ENCODE assay signal across 8 cellular contexts in genomic region chr9:21993893-21994525, GRCh38. TPM values are rescaled to one million over a fixed set of nuclear protein-coding genes. Genes with fewer than 3 reads are reported as not detected.
A peak's percentile ranks its signal among the peaks of the same experiment; 100 is the strongest.
DNase-seq lines count a peak whose midpoint lies in the region; ATAC-seq lines count a peak whose summit lies in the region.

Gene CDKN2A (minus strand): TSS chr9:21994392.

- H3K4me3 ChIP-seq in NT2/D1 (ENCODE audit: insufficient read length, low read depth): peak within 1 kb of the TSS; percentile 68
- H3K4me3 ChIP-seq in rectal smooth muscle tissue (ENCODE audit: low read length): peak within 1 kb of the TSS; percentile 83

- intact Hi-C loops in Right ventricle myocardium superior (cut with DNase I): no loop called here

- no peaks in the 10 kb centered on the region for H3K9me3 ChIP-seq in NT2/D1 (ENCODE audit: insufficient read depth, low read length)

- no peaks in the 10 kb centered on the region for H3K36me3 ChIP-seq in NT2/D1 (ENCODE audit: insufficient read depth, insufficient read length, low read length)
- no peaks in the 10 kb centered on the region for H3K36me3 ChIP-seq in rectal smooth muscle tissue (ENCODE audit: control insufficient read depth, insufficient read depth, low read length)

- peak; percentile 36 for ATAC-seq in GM18868 (IDR thresholded peaks at IDR 0.05; ENCODE audit: unreplicated experiment)
- peak; percentile 20 for ATAC-seq in HG03066 (IDR thresholded peaks at IDR 0.05; ENCODE audit: low read depth, unreplicated experiment)
- peak; percentile 45 for ATAC-seq in Right ventricle myocardium superior (ENCODE audit: poor library complexity)

- H3K4me1 ChIP-seq in NT2/D1 (ENCODE audit: insufficient read depth, insufficient read length): peaks cover 3% of the 10 kb centered on the region
- no peaks in the 10 kb centered on the region for H3K4me1 ChIP-seq in rectal smooth muscle tissue (ENCODE audit: control insufficient read depth, insufficient read depth, low read length)

- DNase-seq in Ammon's horn (ENCODE audit: low spot score) (peak; percentile 41), NT2/D1 (ENCODE audit: low read depth, low spot score) (no peak), Right ventricle myocardium superior (peak; percentile 49), midbrain (lab: John Stamatoyannopoulos, UW) (no peak)
- DNase-seq in activated effector memory CD4-positive, alpha-beta T cell treated with Interleukin-2 at 50 U/mL for 16 hours: peak; percentile 43

- H3K27ac ChIP-seq in rectal smooth muscle tissue (ENCODE audit: low read depth, low read length): peak within 1 kb of the TSS; percentile 61

- H3K27me3 ChIP-seq in NT2/D1 (ENCODE audit: insufficient read depth, insufficient read length) (peaks cover 93% of the 10 kb centered on the region), rectal smooth muscle tissue (ENCODE audit: control insufficient read depth, insufficient read depth, low read length) (peaks cover 22% of the 10 kb centered on the region)

- H3K9ac ChIP-seq in NT2/D1 (ENCODE audit: insufficient read length, low read depth) (peak within 1 kb of the TSS; percentile 72), rectal smooth muscle tissue (ENCODE audit: low read length) (peak within 1 kb of the TSS; percentile 53)

RNA-seq across cellular contexts. Expression of gene CDKN2A, which starts in this region (rescaled TPM):
- total RNA-seq in Right ventricle myocardium superior: 0.67 TPM

Comparison
In these comparisons a context has a peak if more than half of its experiments do, and no peak if none do; other contexts are left out.
1. Peak in DNase-seq and ATAC-seq in Right ventricle myocardium superior; RNA of the gene not detected or under 1 TPM.
2. DNase-seq: peak in Ammon's horn (single experiment) and activated effector memory CD4-positive, alpha-beta T cell treated with Interleukin-2 at 50 U/mL for 16 hours (single experiment); none in NT2/D1 (single experiment) and midbrain (single experiment).
3. Peak in every context shown above with its lines, with median percentiles within 50 percentile points of each other: ATAC-seq.